In genomic region chr14:103087343-103087835, GRCh38 we compare ENCODE assay signal across 27 cellular contexts. TPM values are rescaled to one million over a fixed set of nuclear protein-coding genes. Genes with fewer than 3 reads are reported as not detected.
DNase-seq lines count a peak whose midpoint lies in the region; ATAC-seq, FAIRE-seq and TF ChIP-seq lines count a peak whose summit lies in the region.
"Had no signal": no experiment of that assay in that cellular context is flagged by ENCODE, and none has a peak within 500 bp of the region (broad histone marks: within the 10 kb centered on the region; RNA-seq: fewer than 3 reads in every experiment).

No MANE protein-coding gene starts in this region.

- no peaks in the 10 kb centered on the region for H3K36me3 ChIP-seq in mucosa of descending colon (ENCODE audit: low read depth)
- H3K36me3 ChIP-seq: heart right ventricle, sigmoid colon, SJSA1 had no signal

- H3K4me3 ChIP-seq in mucosa of descending colon = no peak overlapping the region
- H3K4me3 ChIP-seq: heart right ventricle, sigmoid colon, SJSA1 had no signal

- H3K4me1 ChIP-seq in mucosa of descending colon (ENCODE audit: low read depth) = peaks cover 12% of the 10 kb centered on the region

- no peak for TF ChIP-seq CTCF in mucosa of descending colon (IDR thresholded peaks at IDR 0.05)
- TF ChIP-seq CTCF in D721Med (IDR thresholded peaks at IDR 0.05; ENCODE audit: insufficient read depth, missing control alignments) = no peak

- intact Hi-C loops in mucosa of descending colon (cut with DNase I, micrococcal nuclease) = no loop called here

- in situ Hi-C loops in G401 (cut with HindIII; ENCODE audit: low sequenced_read_pairs) = no loop called here

- no peaks in the 10 kb centered on the region for H3K9me3 ChIP-seq in mucosa of descending colon
- H3K9me3 ChIP-seq: heart right ventricle, sigmoid colon, SJSA1 had no signal

- DNase-seq in NCI-H1105 treated with DMSO at 0.1 percent for 48 hours (lab: John Stamatoyannopoulos, UW) (peak; percentile 16), NCI-H1105 (lab: John Stamatoyannopoulos, UW) (no peak), G401 (ENCODE audit: low spot score) (peak; percentile 41), cerebellar cortex (ENCODE audit: low spot score) (peak; percentile 30), mucosa of descending colon (peak in 2 of 3 donors; percentile 22 to 38), D721Med (ENCODE audit: insufficient read length, low spot score) (no peak), GOT3 (lab: John Stamatoyannopoulos, UW) (no peak)
- DNase-seq in stimulated activated CD4-positive, alpha-beta T cell treated with anti-CD3 and anti-CD28 coated beads, Interleukin-12 subunit alpha, Interleukin-12 subunit beta, amount 100 ng/mL, for 4 hours = no peak
- DNase-seq: activated CD8-positive, alpha-beta T cell treated with anti-CD3 and anti-CD28 coated beads, Interleukin-2, amount 10 ng/mL, durations not matched to agents 7 days and 5 days; activated effector memory CD4-positive, alpha-beta T cell treated with anti-CD3 and anti-CD28 coated beads, Interleukin-2, amount 50 U/mL, for 16 hours; activated T-cell treated with anti-CD3 and anti-CD28 coated beads for 4 hours; cerebellar nuclear complex; DMS79; Kasumi-1; left colon; NCI-H2081 treated with DMSO at 0.1 percent for 48 hours; sigmoid colon had no signal

- ATAC-seq in mucosa of descending colon = no peak
- ATAC-seq: activated CD8-positive, alpha-beta T cell treated with anti-CD3 and anti-CD28 coated beads, Interleukin-2, amount 10 ng/mL, durations not matched to agents 7 days and 5 days; CD8-positive, alpha-beta T cell; heart right ventricle; left colon; naive thymus-derived CD8-positive, alpha-beta T cell had no signal

- no peak for FAIRE-seq in D721Med (lab: Jason Lieb, UNC)
- FAIRE-seq: H54, RCC 7860 had no signal

RNA-seq across cellular contexts. Expression of gene LBHD2, which starts 3.4 kb away (rescaled TPM):
- total RNA-seq in G401 (2014; rRNA removed; shearing (Covaris generic)) = not detected in 2 replicates
- not detected for total RNA-seq in mucosa of descending colon
- total RNA-seq: A172; activated CD8-positive, alpha-beta T cell treated with anti-CD3 and anti-CD28 coated beads, Interleukin-2, amount 10 ng/mL, durations not matched to agents 7 days and 5 days; CD8-positive, alpha-beta T cell; epithelial cell of proximal tubule; fibroblast of villous mesenchyme; heart right ventricle; left colon; mesothelial cell of epicardium; naive thymus-derived CD8-positive, alpha-beta T cell; sigmoid colon had no signal

RNA-seq across cellular contexts. Expression of gene EXOC3L4, which starts 7.1 kb away (rescaled TPM):
- 0.86 and 1.6 TPM in 2 replicates for total RNA-seq in G401 (2014; rRNA removed; shearing (Covaris generic))
- total RNA-seq in mucosa of descending colon = 10 to 100 TPM; 16.7 to 29.1 (median 26.1) TPM
- total RNA-seq: activated CD8-positive, alpha-beta T cell treated with anti-CD3 and anti-CD28 coated beads, Interleukin-2, amount 10 ng/mL, durations not matched to agents 7 days and 5 days; CD8-positive, alpha-beta T cell; fibroblast of villous mesenchyme; mesothelial cell of epicardium; naive thymus-derived CD8-positive, alpha-beta T cell had no signal

RNA-seq across cellular contexts. Expression of gene CDC42BPB, which starts 30.0 kb away (rescaled TPM):
- 17.0 and 21.6 TPM in 2 replicates for total RNA-seq in G401 (2014; rRNA removed; shearing (Covaris generic))
- 100 to 1,000 TPM in 1 of 3 donors, 10 to 100 TPM in 2; 77.6 to 106 (median 84.4) TPM for total RNA-seq in mucosa of descending colon

RNA-seq across cellular contexts. Expression of gene TNFAIP2, which starts 35.9 kb away (rescaled TPM):
- total RNA-seq in G401 (2014; rRNA removed; shearing (Covaris generic)) = 4.5 and 26.1 TPM in 2 replicates
- total RNA-seq in mucosa of descending colon = 10 to 100 TPM; 22.0 to 67.4 (median 40.2) TPM

Comparison
In these comparisons a context has a peak if more than half of its experiments do, and no peak if none do; other contexts are left out.
1. DNase-seq: peak in NCI-H1105 treated with DMSO at 0.1 percent for 48 hours (single experiment), G401 (single experiment), cerebellar cortex (single experiment) and mucosa of descending colon (2 of 3); none in NCI-H1105 (single experiment), D721Med (single experiment), GOT3 (single experiment) and stimulated activated CD4-positive, alpha-beta T cell treated with anti-CD3 and anti-CD28 coated beads, Interleukin-12 subunit alpha, Interleukin-12 subunit beta, amount 100 ng/mL, for 4 hours (single experiment).